8 cellular contexts compared by ENCODE assay signal in the genomic region with DNA sequence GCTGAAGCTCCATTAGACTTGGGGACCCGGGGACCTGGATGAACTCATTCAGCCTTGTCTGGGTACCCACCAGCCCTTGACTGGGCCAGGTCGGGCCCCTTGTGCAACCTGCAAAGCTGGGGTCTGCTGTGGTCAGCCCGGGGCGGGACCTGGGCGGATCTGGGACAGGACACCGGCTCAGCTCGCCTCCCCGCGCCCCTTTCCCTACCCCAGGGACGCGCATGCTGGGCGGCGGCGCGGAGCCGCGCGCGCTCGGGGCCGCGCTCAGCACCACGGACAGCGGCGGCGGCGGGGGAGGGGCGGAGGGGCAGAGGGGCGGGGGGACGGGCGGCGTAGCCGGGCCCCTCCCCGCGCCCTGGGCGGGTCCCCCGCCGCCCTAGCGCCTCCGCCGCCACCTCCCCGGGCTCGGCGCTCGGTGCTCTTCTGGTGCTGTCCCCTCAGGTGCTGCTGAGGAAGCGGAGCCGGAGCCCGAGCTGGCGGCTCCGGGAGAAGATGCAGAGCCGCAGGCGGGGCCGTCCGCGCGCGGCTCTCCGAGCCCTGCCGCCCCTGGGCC. TPM values are rescaled to one million over a fixed set of nuclear protein-coding genes. Genes with fewer than 3 reads are reported as not detected.
A peak's percentile ranks its signal among the peaks of the same experiment; 100 is the strongest.
DNase-seq lines count a peak whose midpoint lies in the region; ATAC-seq and TF ChIP-seq lines count a peak whose summit lies in the region.

No MANE protein-coding gene starts in this region.

- no peak overlapping the region for H3K4me3 ChIP-seq in NB4 (ENCODE audit: low read depth, low read length)
- H3K4me3 ChIP-seq in endodermal cell (ENCODE audit: low read length) = no peak overlapping the region
- H3K4me3 ChIP-seq in mesodermal cell (ENCODE audit: extremely low read depth, insufficient read depth, low read length, poor library complexity, severe bottlenecking) = peak overlapping the region; percentile 52
- H3K4me3 ChIP-seq in tibial nerve = peak overlapping the region in 1 of 4 donors; percentile 46

- H3K9me3 ChIP-seq in endodermal cell (ENCODE audit: control insufficient read depth, low read length) (no peaks in the 10 kb centered on the region), mesodermal cell (ENCODE audit: control insufficient read depth, low read length) (no peaks in the 10 kb centered on the region), tibial nerve (no peaks in the 10 kb centered on the region)

- peak; percentile 23 for DNase-seq in CD1c-positive myeloid dendritic cell (ENCODE audit: extremely low spot score)
- peak; percentile 50 for DNase-seq in NB4 (ENCODE audit: low read depth)
- peak; percentile 88 for DNase-seq in endodermal cell
- DNase-seq in H4 (ENCODE audit: low spot score) = no peak
- no peak for DNase-seq in tibial nerve (ENCODE audit: low spot score in 2 of 2)
- no peak for DNase-seq in activated T-cell treated with anti-CD3 and anti-CD28 coated beads, Interleukin-2, amount 50 U/mL, for 24 hours

- peaks cover 2% of the 10 kb centered on the region for H3K4me1 Mint-ChIP-seq in endodermal cell
- H3K4me1 Mint-ChIP-seq in activated T-cell treated with anti-CD3 and anti-CD28 coated beads, Interleukin-2, amount 50 U/mL, for 24 hours (ENCODE audit: low read depth) = peaks cover 10% of the 10 kb centered on the region

- H3K4me1 ChIP-seq in endodermal cell (ENCODE audit: control insufficient read depth, insufficient read depth, low read length) = no peaks in the 10 kb centered on the region
- H3K4me1 ChIP-seq in mesodermal cell (ENCODE audit: control insufficient read depth, insufficient read depth, low read length, poor library complexity, severe bottlenecking) = no peaks in the 10 kb centered on the region
- H3K4me1 ChIP-seq in tibial nerve = peaks cover 0 to 39% (median 6%) of the 10 kb centered on the region in 4 donors

- H3K36me3 Mint-ChIP-seq in endodermal cell (ENCODE audit: low read depth) = peaks cover 4% of the 10 kb centered on the region
- H3K36me3 Mint-ChIP-seq in activated T-cell treated with anti-CD3 and anti-CD28 coated beads, Interleukin-2, amount 50 U/mL, for 24 hours (ENCODE audit: low read depth) = peaks cover 80% of the 10 kb centered on the region

- H3K27ac ChIP-seq in endodermal cell (ENCODE audit: low read depth, low read length) = no peak overlapping the region
- H3K27ac ChIP-seq in mesodermal cell (ENCODE audit: low read depth, low read length, severe bottlenecking) = no peak overlapping the region
- no peak overlapping the region for H3K27ac ChIP-seq in tibial nerve

- WGBS in endodermal cell (ENCODE audit: insufficient coverage in 1 of 2, insufficient read length in 1 of 2), 2 experiments = 3 to 11% methylated on average over 9 to 39 of the region's 59 CpGs
- 3% methylated on average over 34 to 46 of the region's 59 CpGs for WGBS in mesodermal cell (ENCODE audit: insufficient coverage in 2 of 2), 2 experiments
- 17% methylated on average over 1 of the region's 59 CpGs; no CpG with 5 or more reads in 1 of the 2 donors for WGBS in tibial nerve, 2 donors

- no peaks in the 10 kb centered on the region for H3K36me3 ChIP-seq in endodermal cell (ENCODE audit: control insufficient read depth, insufficient read depth, low read length)
- peaks cover 2% of the 10 kb centered on the region for H3K36me3 ChIP-seq in mesodermal cell (ENCODE audit: control insufficient read depth, insufficient read depth, low read length)
- H3K36me3 ChIP-seq in tibial nerve = peaks cover 0 to 12% (median 0%) of the 10 kb centered on the region in 3 donors

- no peak for ATAC-seq in GM18868 (IDR thresholded peaks at IDR 0.05; ENCODE audit: unreplicated experiment)

- H3K9me3 Mint-ChIP-seq in endodermal cell = no peaks in the 10 kb centered on the region
- no peaks in the 10 kb centered on the region for H3K9me3 Mint-ChIP-seq in activated T-cell treated with anti-CD3 and anti-CD28 coated beads, Interleukin-2, amount 50 U/mL, for 24 hours

- H3K27me3 Mint-ChIP-seq in endodermal cell (ENCODE audit: insufficient read depth) = peaks cover 62% of the 10 kb centered on the region
- H3K27me3 Mint-ChIP-seq in activated T-cell treated with anti-CD3 and anti-CD28 coated beads, Interleukin-2, amount 50 U/mL, for 24 hours = no peaks in the 10 kb centered on the region

- TF ChIP-seq CTCF in NB4 (IDR thresholded peaks at IDR 0.05; ENCODE audit: low read depth, low read length) (no peak), endodermal cell (conservative IDR thresholded peaks at IDR 0.05) (no peak), tibial nerve (IDR thresholded peaks at IDR 0.05) (no peak)

- H3K27me3 ChIP-seq in endodermal cell (ENCODE audit: control insufficient read depth, insufficient read depth, low read length, poor library complexity, severe bottlenecking) (peaks cover 7% of the 10 kb centered on the region), tibial nerve (peaks cover 0 to 71% of the 10 kb centered on the region in 2 donors)

- H3K27ac Mint-ChIP-seq in endodermal cell = no peak overlapping the region
- no peak overlapping the region for H3K27ac Mint-ChIP-seq in activated T-cell treated with anti-CD3 and anti-CD28 coated beads, Interleukin-2, amount 50 U/mL, for 24 hours

- H3K9ac ChIP-seq in endodermal cell (ENCODE audit: extremely low read depth, low read length, poor library complexity, severe bottlenecking) = no peak overlapping the region

- no peak for TF ChIP-seq EP300 in tibial nerve (IDR thresholded peaks at IDR 0.05)

- no peak for TF ChIP-seq POLR2A in NB4 (IDR thresholded peaks at IDR 0.05; ENCODE audit: extremely low read depth, insufficient read length)
- TF ChIP-seq POLR2A in tibial nerve (IDR thresholded peaks at IDR 0.05) = no peak

- no peak overlapping the region for H3K4me3 Mint-ChIP-seq in endodermal cell
- H3K4me3 Mint-ChIP-seq in activated T-cell treated with anti-CD3 and anti-CD28 coated beads, Interleukin-2, amount 50 U/mL, for 24 hours = no peak overlapping the region

RNA-seq across cellular contexts. Expression of a gene that starts 7.4 kb away (rescaled TPM):
- total RNA-seq in endodermal cell (10 to 100 TPM; 39.3 to 41.5 TPM), tibial nerve (10 to 100 TPM; 18.0 to 32.3 (median 20.7) TPM)
- 35.5 TPM for polyA plus RNA-seq in endodermal cell (2013, experiment 1 of 2)
- polyA plus RNA-seq in endodermal cell (2013, experiment 2 of 2) = 27.6 TPM
- polyA plus RNA-seq in mesodermal cell (2013, experiment 1 of 2) = 27.2 TPM
- 24.9 TPM for polyA plus RNA-seq in mesodermal cell (2013, experiment 2 of 2)
- total RNA-seq in H4 (2014; rRNA removed; shearing (Covaris generic)) = 29.1 and 45.6 TPM in 2 replicates

RNA-seq across cellular contexts. Expression of a gene that starts 7.7 kb away (rescaled TPM):
- 10 to 100 TPM; 13.6 to 19.8 TPM for total RNA-seq in endodermal cell
- polyA plus RNA-seq in endodermal cell (2013, experiment 1 of 2) = 6.9 TPM
- 3.4 TPM for polyA plus RNA-seq in endodermal cell (2013, experiment 2 of 2)
- 3.9 TPM for polyA plus RNA-seq in mesodermal cell (2013, experiment 1 of 2)
- 4.7 TPM for polyA plus RNA-seq in mesodermal cell (2013, experiment 2 of 2)
- total RNA-seq in H4 (2014; rRNA removed; shearing (Covaris generic)) = 0.17 and 0.18 TPM in 2 replicates
- 1 to 10 TPM in 3 of 4 donors, under 1 TPM in 1; 0.66 to 6.5 (median 1.7) TPM for total RNA-seq in tibial nerve

RNA-seq across cellular contexts. Expression of a gene that starts 8.1 kb away (rescaled TPM):
- total RNA-seq in endodermal cell (1 to 10 TPM; 2.6 to 3.7 TPM), tibial nerve (10 to 100 TPM in 2 of 4 donors, 1 to 10 TPM in 2; 3.7 to 16.2 (median 9.9) TPM)
- polyA plus RNA-seq in endodermal cell (2013, experiment 1 of 2) = 5.8 TPM
- 6.2 TPM for polyA plus RNA-seq in endodermal cell (2013, experiment 2 of 2)
- polyA plus RNA-seq in mesodermal cell (2013, experiment 1 of 2) = 0.96 TPM
- polyA plus RNA-seq in mesodermal cell (2013, experiment 2 of 2) = 0.30 TPM
- not detected in 2 replicates for total RNA-seq in H4 (2014; rRNA removed; shearing (Covaris generic))

RNA-seq across cellular contexts. Expression of a gene that starts 13.9 kb away (rescaled TPM):
- total RNA-seq in endodermal cell (10 to 100 TPM; 19.0 to 21.2 TPM), tibial nerve (10 to 100 TPM; 32.6 to 53.8 (median 45.6) TPM)
- 24.5 TPM for polyA plus RNA-seq in endodermal cell (2013, experiment 1 of 2)
- 20.7 TPM for polyA plus RNA-seq in endodermal cell (2013, experiment 2 of 2)
- 19.1 TPM for polyA plus RNA-seq in mesodermal cell (2013, experiment 1 of 2)
- polyA plus RNA-seq in mesodermal cell (2013, experiment 2 of 2) = 14.0 TPM
- 5.6 and 6.6 TPM in 2 replicates for total RNA-seq in H4 (2014; rRNA removed; shearing (Covaris generic))

RNA-seq across cellular contexts. Expression of a gene that starts 14.0 kb away (rescaled TPM):
- total RNA-seq in endodermal cell (1 to 10 TPM; 3.6 to 4.7 TPM), tibial nerve (10 to 100 TPM; 15.9 to 31.2 (median 25.5) TPM)
- 3.4 TPM for polyA plus RNA-seq in endodermal cell (2013, experiment 1 of 2)
- 2.1 TPM for polyA plus RNA-seq in endodermal cell (2013, experiment 2 of 2)
- polyA plus RNA-seq in mesodermal cell (2013, experiment 1 of 2) = 4.5 TPM
- polyA plus RNA-seq in mesodermal cell (2013, experiment 2 of 2) = 3.6 TPM
- total RNA-seq in H4 (2014; rRNA removed; shearing (Covaris generic)) = not detected in 2 replicates

Comparison
In these comparisons a context has a peak if more than half of its experiments do, and no peak if none do; other contexts are left out.
1. DNase-seq: peak in CD1c-positive myeloid dendritic cell (single experiment), NB4 (single experiment) and endodermal cell (single experiment); none in H4 (single experiment), tibial nerve (0 of 2) and activated T-cell treated with anti-CD3 and anti-CD28 coated beads, Interleukin-2, amount 50 U/mL, for 24 hours (single experiment).